ENCODE assay signal across 9 cellular contexts in the genomic region with DNA sequence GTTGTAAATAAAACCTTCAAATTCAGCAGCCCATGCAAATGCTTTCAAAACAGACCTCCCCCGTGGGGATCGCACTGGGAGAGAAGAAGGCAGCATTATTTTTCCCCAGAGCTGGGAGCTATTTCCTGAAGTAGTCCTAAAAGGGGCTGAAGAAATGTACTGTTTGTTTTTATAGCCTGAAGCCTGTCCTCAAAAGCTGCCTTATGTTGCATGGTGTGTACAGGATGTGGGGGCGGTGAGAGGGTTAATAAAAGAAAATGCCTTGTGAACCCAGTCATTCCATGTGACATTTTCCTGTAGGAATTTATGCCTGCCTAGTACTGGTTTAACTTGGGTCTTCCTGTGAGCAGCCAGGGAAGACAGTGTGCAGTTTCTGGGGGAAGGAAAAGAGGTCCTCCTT.
DNase-seq lines count a peak whose midpoint lies in the region; ATAC-seq and TF ChIP-seq lines count a peak whose summit lies in the region.
"Had no signal": no experiment of that assay in that cellular context is flagged by ENCODE, and none has a peak within 500 bp of the region (broad histone marks: within the 10 kb centered on the region; RNA-seq: fewer than 3 reads in every experiment).

No MANE protein-coding gene starts in this region.

- H2AFZ ChIP-seq in Karpas-422 (ENCODE audit: low read length) = no peak overlapping the region

- H3K9me2 ChIP-seq in Karpas-422 (replicated peaks; ENCODE audit: insufficient read depth, low read length) = no peaks in the 10 kb centered on the region

- DNase-seq in GM03348 (ENCODE audit: low spot score) = peak; percentile 55
- DNase-seq in amniotic stem cell (lab: John Stamatoyannopoulos, UW) = peak; percentile 66
- peak; percentile 94 for DNase-seq in skeletal muscle cell (ENCODE audit: low read depth)
- DNase-seq in activated naive CD4-positive, alpha-beta T cell treated with anti-CD3 and anti-CD28 coated beads, Interleukin-2, amount 50 U/mL, for 16 hours = no peak
- no peak for DNase-seq in Karpas-422
- no peak for DNase-seq in activated effector memory CD4-positive, alpha-beta T cell treated with anti-CD3 and anti-CD28 coated beads, Interleukin-2, amount 50 U/mL, for 16 hours
- DNase-seq: activated naive CD8-positive, alpha-beta T cell treated with anti-CD3 and anti-CD28 coated beads, Interleukin-2, amount 10 ng/mL, durations not matched to agents 7 days and 5 days had no signal

- no peak for TF ChIP-seq EP300 in gastroesophageal sphincter (IDR thresholded peaks at IDR 0.05)

- no peak for ATAC-seq in gastroesophageal sphincter
- no peak for ATAC-seq in GM21737 (IDR thresholded peaks at IDR 0.05; ENCODE audit: unreplicated experiment)

- H3K79me2 ChIP-seq in Karpas-422 (ENCODE audit: low read length) = no peaks in the 10 kb centered on the region

- 23 to 50% methylated on average over 1 to 3 of the region's 3 CpGs for WGBS in gastroesophageal sphincter (ENCODE audit: low coverage in 1 of 2), 2 donors

- H3K4me3 ChIP-seq in gastroesophageal sphincter = no peak overlapping the region
- peak overlapping the region; percentile 3 for H3K4me3 ChIP-seq in skeletal muscle cell (ENCODE audit: low read depth, low read length)
- H3K4me3 ChIP-seq in Karpas-422 (ENCODE audit: low read length) = no peak overlapping the region

- H4K20me1 ChIP-seq in Karpas-422 (ENCODE audit: insufficient read depth, low read depth, low read length) = no peaks in the 10 kb centered on the region

- H3K9ac ChIP-seq in Karpas-422 (ENCODE audit: low read length) = no peak overlapping the region

- no peak for TF ChIP-seq CTCF in gastroesophageal sphincter (IDR thresholded peaks at IDR 0.05)

- H3K4me1 ChIP-seq in gastroesophageal sphincter (peaks cover 3 to 41% (median 20%) of the 10 kb centered on the region in 3 donors), Karpas-422 (ENCODE audit: low read length) (no peaks in the 10 kb centered on the region)

- no peak for TF ChIP-seq POLR2A in gastroesophageal sphincter (IDR thresholded peaks at IDR 0.05)

- no peak overlapping the region for H3K4me2 ChIP-seq in Karpas-422 (ENCODE audit: low read depth, low read length, poor library complexity, severe bottlenecking)

- H3K36me3 ChIP-seq in gastroesophageal sphincter (peaks cover 0 to 17% of the 10 kb centered on the region in 2 donors), Karpas-422 (ENCODE audit: insufficient read depth, low read length) (no peaks in the 10 kb centered on the region)

- peak overlapping the region; percentile 10 to 54 (median 44) for H3K27ac ChIP-seq in gastroesophageal sphincter
- H3K27ac ChIP-seq in Karpas-422 (ENCODE audit: low read length) = no peak overlapping the region

- H3K27me3 ChIP-seq in gastroesophageal sphincter = no peaks in the 10 kb centered on the region
- no peaks in the 10 kb centered on the region for H3K27me3 ChIP-seq in Karpas-422 (ENCODE audit: low read length)

- H3K9me3 ChIP-seq in gastroesophageal sphincter (no peaks in the 10 kb centered on the region), Karpas-422 (ENCODE audit: low read length) (no peaks in the 10 kb centered on the region)

Comparison
In these comparisons a context has a peak if more than half of its experiments do, and no peak if none do; other contexts are left out.
1. DNase-seq: peak in GM03348 (single experiment), amniotic stem cell (single experiment) and skeletal muscle cell (single experiment); none in activated naive CD4-positive, alpha-beta T cell treated with anti-CD3 and anti-CD28 coated beads, Interleukin-2, amount 50 U/mL, for 16 hours (single experiment), Karpas-422 (single experiment) and activated effector memory CD4-positive, alpha-beta T cell treated with anti-CD3 and anti-CD28 coated beads, Interleukin-2, amount 50 U/mL, for 16 hours (single experiment).